Comparison of ENCODE assay signal across 13 cellular contexts in genomic region chr12:109757671-109758265, GRCh38. TPM values are rescaled to one million over a fixed set of nuclear protein-coding genes. Genes with fewer than 3 reads are reported as not detected.
DNase-seq lines count a peak whose midpoint lies in the region; ATAC-seq and TF ChIP-seq lines count a peak whose summit lies in the region.
"Had no signal": no experiment of that assay in that cellular context is flagged by ENCODE, and none has a peak within 500 bp of the region (broad histone marks: within the 10 kb centered on the region; RNA-seq: fewer than 3 reads in every experiment).

No MANE protein-coding gene starts in this region.

- H3K4me3 ChIP-seq in heart right ventricle (no peak overlapping the region), dorsolateral prefrontal cortex (peak overlapping the region in 1 of 59 donors; percentile 0)
- H3K4me3 ChIP-seq: vagina had no signal

- TF ChIP-seq CTCF in heart right ventricle (IDR thresholded peaks at IDR 0.05) = no peak
- TF ChIP-seq CTCF in dorsolateral prefrontal cortex (IDR thresholded peaks at IDR 0.05 in 54 of 56, conservative IDR thresholded peaks at IDR 0.05 in 2 of 56; ENCODE audit: low read depth in 1 of 56, partially characterized antibody in 56 of 56) = no peak
- TF ChIP-seq CTCF in omental fat pad (IDR thresholded peaks at IDR 0.05) = no peak
- no peak for TF ChIP-seq CTCF in GM13976 (IDR thresholded peaks at IDR 0.05; ENCODE audit: borderline replicate concordance, control extremely low read depth, extremely low read depth, insufficient read depth, missing control alignments)

- peak; percentile 12 for DNase-seq in left ventricle myocardium superior
- DNase-seq in heart right ventricle = no peak
- DNase-seq in dorsolateral prefrontal cortex = peak in 7 of 10 donors; percentile 2 to 34 (median 12)
- peak; percentile 10 for DNase-seq in omental fat pad (ENCODE audit: low spot score)
- DNase-seq in GM13976 (ENCODE audit: low spot score) = no peak
- no peak for DNase-seq in NCI-H2107 treated with DMSO at 0.1 percent for 48 hours (lab: John Stamatoyannopoulos, UW; ENCODE audit: unreplicated experiment)
- DNase-seq: NCI-H1436 treated with DMSO at 0.1 percent for 48 hours; NCI-H524 treated with DMSO at 0.1 percent for 48 hours; nucleus accumbens; stimulated activated CD8-positive, alpha-beta memory T cell treated with anti-CD3 and anti-CD28 coated beads, Interleukin-4, amount 100 ng/mL, for 48 hours had no signal

- H3K36me3 ChIP-seq in heart right ventricle = no peaks in the 10 kb centered on the region
- H3K36me3 ChIP-seq: vagina had no signal

- intact Hi-C loops in left ventricle myocardium superior (cut with micrococcal nuclease) = no loop called here
- intact Hi-C loops in heart right ventricle (cut with DNase I) = loop anchor here in 1 of 10 donors (5.0 kb wide), 1 partner anchor 35 kb away; no protein-coding TSS in a partner anchor
- intact Hi-C loops in dorsolateral prefrontal cortex (cut with DNase I) = no loop called here

- H3K4me1 ChIP-seq in heart right ventricle = peaks cover 0 to 18% (median 11%) of the 10 kb centered on the region in 9 donors
- H3K4me1 ChIP-seq: vagina had no signal

- no peaks in the 10 kb centered on the region for H3K27me3 ChIP-seq in heart right ventricle
- H3K27me3 ChIP-seq in dorsolateral prefrontal cortex = no peaks in the 10 kb centered on the region
- H3K27me3 ChIP-seq: vagina had no signal

- in situ Hi-C loops in GM13976 (cut with MboI; ENCODE audit: low sequenced_read_pairs, unreplicated experiment) = no loop called here

- no peak for ATAC-seq in left ventricle myocardium superior
- no peak for ATAC-seq in heart right ventricle
- ATAC-seq in omental fat pad (ENCODE audit: low FRiP score) = no peak
- no peak for ATAC-seq in GM21737 (IDR thresholded peaks at IDR 0.05; ENCODE audit: unreplicated experiment)

- peaks cover 0 to 21% (median 0%) of the 10 kb centered on the region in 11 donors for H3K9me3 ChIP-seq in heart right ventricle
- H3K9me3 ChIP-seq: vagina had no signal

- H3K27ac ChIP-seq in heart right ventricle (no peak overlapping the region), dorsolateral prefrontal cortex (peak overlapping the region in 28 of 59 donors; percentile 6 to 74 (median 52))
- H3K27ac ChIP-seq: KMS-11, vagina had no signal

- 83 to 89% methylated on average over 11 of the region's 11 CpGs for WGBS in heart right ventricle, 2 donors

RNA-seq across cellular contexts. Expression of gene FAM222A, which starts 44.1 kb away (rescaled TPM):
- 25.7 TPM for total RNA-seq in left ventricle myocardium superior
- 10 to 100 TPM in 5 of 10 donors, 1 to 10 TPM in 5; 3.4 to 26.0 (median 8.6) TPM for total RNA-seq in heart right ventricle
- 1 to 10 TPM; 2.7 to 6.2 TPM for polyA plus RNA-seq in heart right ventricle
- 10 to 100 TPM; 10.4 to 85.9 (median 23.1) TPM for total RNA-seq in dorsolateral prefrontal cortex
- 1 to 10 TPM in 2 of 4 donors, under 1 TPM in 1, not detected in 1; 0.94 to 2.6 (median 2.3) TPM for total RNA-seq in omental fat pad

Comparison
In these comparisons a context has a peak if more than half of its experiments do, and no peak if none do; other contexts are left out.
1. DNase-seq: peak in left ventricle myocardium superior (single experiment), dorsolateral prefrontal cortex (7 of 10) and omental fat pad (single experiment); none in heart right ventricle (0 of 2), GM13976 (single experiment) and NCI-H2107 treated with DMSO at 0.1 percent for 48 hours (single experiment).